In genomic region chr4:184472540-184473264, GRCh38 we compare ENCODE assay signal across 1 cellular context.
A peak's percentile ranks its signal among the peaks of the same experiment; 100 is the strongest.
TF ChIP-seq lines count a peak whose summit lies in the region.

No MANE protein-coding gene starts in this region.

TF ChIP-seq in HepG2, 621 proteins besides CTCF, POLR2A, EP300 and RAD21 (continued from another document and continues in another):
- TF ChIP-seq, protein P1, sequence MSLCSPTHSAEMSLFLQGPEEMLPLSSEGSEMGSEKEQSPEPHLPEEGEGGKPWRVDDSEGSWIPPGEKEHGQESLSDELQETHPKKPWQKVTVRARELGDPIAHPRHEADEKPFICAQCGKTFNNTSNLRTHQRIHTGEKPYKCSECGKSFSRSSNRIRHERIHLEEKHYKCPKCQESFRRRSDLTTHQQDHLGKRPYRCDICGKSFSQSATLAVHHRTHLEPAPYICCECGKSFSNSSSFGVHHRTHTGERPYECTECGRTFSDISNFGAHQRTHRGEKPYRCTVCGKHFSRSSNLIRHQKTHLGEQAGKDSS (CRISPR knock-in tag; IDR thresholded peaks at IDR 0.05; ENCODE audit: borderline replicate concordance, low read depth): no peak; the same call in 1 of the 2 replicates
- TF ChIP-seq SALL2 (CRISPR knock-in tag; IDR thresholded peaks at IDR 0.05) (no peak), ZFYVE20 (CRISPR knock-in tag; IDR thresholded peaks at IDR 0.05; ENCODE audit: borderline replicate concordance, low read depth) (no peak), ELF1 (CRISPR knock-in tag; IDR thresholded peaks at IDR 0.05) (no peak), KLF6 (CRISPR knock-in tag; IDR thresholded peaks at IDR 0.05) (no peak), MEIS2 (CRISPR knock-in tag; IDR thresholded peaks at IDR 0.05) (peak; percentile 43; the same call in 1 of the 2 replicates), ZNF792 (CRISPR knock-in tag; IDR thresholded peaks at IDR 0.05) (no peak), ZNF235 (CRISPR knock-in tag; IDR thresholded peaks at IDR 0.05; ENCODE audit: borderline replicate concordance) (no peak), ZNF709 (CRISPR knock-in tag; IDR thresholded peaks at IDR 0.05) (0 out of 2 replicates have a peak, but pooled peaks have one; percentile 23), MBD4 (IDR thresholded peaks at IDR 0.05; ENCODE audit: borderline replicate concordance, low read length) (no peak), NFKB2 (CRISPR knock-in tag; IDR thresholded peaks at IDR 0.05; ENCODE audit: borderline replicate concordance) (no peak; the same call in 1 of the 2 replicates), CREB1 (IDR thresholded peaks at IDR 0.05) (no peak), CREB1 (CRISPR knock-in tag; IDR thresholded peaks at IDR 0.05) (no peak), FOXA3 (CRISPR knock-in tag; IDR thresholded peaks at IDR 0.05) (0 out of 2 replicates have a peak, but pooled peaks have one; percentile 8), RELA (CRISPR knock-in tag; IDR thresholded peaks at IDR 0.05) (no peak), SOX6 (IDR thresholded peaks at IDR 0.05) (no peak), SOX6 (CRISPR knock-in tag; IDR thresholded peaks at IDR 0.05) (peak; percentile 72), JARID2 (CRISPR knock-in tag; IDR thresholded peaks at IDR 0.05; ENCODE audit: insufficient replicate concordance) (no peak), ZNF484 (CRISPR knock-in tag; IDR thresholded peaks at IDR 0.05; ENCODE audit: borderline replicate concordance, low read depth) (no peak), KMT2B (CRISPR knock-in tag; IDR thresholded peaks at IDR 0.05) (peak; percentile 56; the same call in 1 of the 2 replicates), ZNF687 (CRISPR knock-in tag; IDR thresholded peaks at IDR 0.05) (peak; percentile 89), ZNF567 (CRISPR knock-in tag; IDR thresholded peaks at IDR 0.05; ENCODE audit: borderline replicate concordance) (no peak), ZNF337 (CRISPR knock-in tag; IDR thresholded peaks at IDR 0.05; ENCODE audit: borderline replicate concordance, low read depth) (no peak), SRF (IDR thresholded peaks at IDR 0.05; ENCODE audit: low read depth, low read length) (no peak), ZNF343 (CRISPR knock-in tag; IDR thresholded peaks at IDR 0.05) (no peak), ZNF317 (CRISPR knock-in tag; IDR thresholded peaks at IDR 0.05) (no peak), PRDM10 (CRISPR knock-in tag; IDR thresholded peaks at IDR 0.05; ENCODE audit: low read depth) (0 out of 2 replicates have a peak, but pooled peaks have one; percentile 36), ZNF7 (CRISPR knock-in tag; IDR thresholded peaks at IDR 0.05) (no peak), NR2F1 (CRISPR knock-in tag; IDR thresholded peaks at IDR 0.05) (peak; percentile 19 to 57; a peak in 2 of 4 replicates), TBX2 (CRISPR knock-in tag; IDR thresholded peaks at IDR 0.05; ENCODE audit: borderline replicate concordance) (peak; percentile 72; the same call in 1 of the 2 replicates), ZMYM4 (CRISPR knock-in tag; IDR thresholded peaks at IDR 0.05) (0 out of 2 replicates have a peak, but pooled peaks have one; percentile 55), ELF4 (CRISPR knock-in tag; IDR thresholded peaks at IDR 0.05; ENCODE audit: borderline replicate concordance) (no peak), ETV6 (CRISPR knock-in tag; conservative IDR thresholded peaks at IDR 0.05) (no peak), ZNF772 (CRISPR knock-in tag; IDR thresholded peaks at IDR 0.05) (no peak)
- TF ChIP-seq, protein P2, sequence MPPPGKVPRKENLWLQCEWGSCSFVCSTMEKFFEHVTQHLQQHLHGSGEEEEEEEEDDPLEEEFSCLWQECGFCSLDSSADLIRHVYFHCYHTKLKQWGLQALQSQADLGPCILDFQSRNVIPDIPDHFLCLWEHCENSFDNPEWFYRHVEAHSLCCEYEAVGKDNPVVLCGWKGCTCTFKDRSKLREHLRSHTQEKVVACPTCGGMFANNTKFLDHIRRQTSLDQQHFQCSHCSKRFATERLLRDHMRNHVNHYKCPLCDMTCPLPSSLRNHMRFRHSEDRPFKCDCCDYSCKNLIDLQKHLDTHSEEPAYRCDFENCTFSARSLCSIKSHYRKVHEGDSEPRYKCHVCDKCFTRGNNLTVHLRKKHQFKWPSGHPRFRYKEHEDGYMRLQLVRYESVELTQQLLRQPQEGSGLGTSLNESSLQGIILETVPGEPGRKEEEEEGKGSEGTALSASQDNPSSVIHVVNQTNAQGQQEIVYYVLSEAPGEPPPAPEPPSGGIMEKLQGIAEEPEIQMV (CRISPR knock-in tag; IDR thresholded peaks at IDR 0.05; ENCODE audit: low read depth): peak; percentile 53; the same call in 1 of the 2 replicates
- TF ChIP-seq, protein P3, sequence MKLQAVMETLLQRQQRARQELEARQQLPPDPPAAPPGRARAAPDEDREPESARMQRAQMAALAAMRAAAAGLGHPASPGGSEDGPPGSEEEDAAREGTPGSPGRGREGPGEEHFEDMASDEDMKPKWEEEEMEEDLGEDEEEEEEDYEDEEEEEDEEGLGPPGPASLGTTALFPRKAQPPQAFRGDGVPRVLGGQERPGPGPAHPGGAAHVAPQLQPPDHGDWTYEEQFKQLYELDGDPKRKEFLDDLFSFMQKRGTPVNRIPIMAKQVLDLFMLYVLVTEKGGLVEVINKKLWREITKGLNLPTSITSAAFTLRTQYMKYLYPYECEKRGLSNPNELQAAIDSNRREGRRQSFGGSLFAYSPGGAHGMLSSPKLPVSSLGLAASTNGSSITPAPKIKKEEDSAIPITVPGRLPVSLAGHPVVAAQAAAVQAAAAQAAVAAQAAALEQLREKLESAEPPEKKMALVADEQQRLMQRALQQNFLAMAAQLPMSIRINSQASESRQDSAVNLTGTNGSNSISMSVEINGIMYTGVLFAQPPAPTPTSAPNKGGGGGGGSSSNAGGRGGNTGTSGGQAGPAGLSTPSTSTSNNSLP (IDR thresholded peaks at IDR 0.05; ENCODE audit: low read depth, low read length): no peak
- TF ChIP-seq, protein P4, sequence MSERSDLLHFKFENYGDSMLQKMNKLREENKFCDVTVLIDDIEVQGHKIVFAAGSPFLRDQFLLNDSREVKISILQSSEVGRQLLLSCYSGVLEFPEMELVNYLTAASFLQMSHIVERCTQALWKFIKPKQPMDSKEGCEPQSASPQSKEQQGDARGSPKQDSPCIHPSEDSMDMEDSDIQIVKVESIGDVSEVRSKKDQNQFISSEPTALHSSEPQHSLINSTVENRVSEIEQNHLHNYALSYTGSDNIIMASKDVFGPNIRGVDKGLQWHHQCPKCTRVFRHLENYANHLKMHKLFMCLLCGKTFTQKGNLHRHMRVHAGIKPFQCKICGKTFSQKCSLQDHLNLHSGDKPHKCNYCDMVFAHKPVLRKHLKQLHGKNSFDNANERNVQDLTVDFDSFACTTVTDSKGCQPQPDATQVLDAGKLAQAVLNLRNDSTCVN (CRISPR knock-in tag; IDR thresholded peaks at IDR 0.05; ENCODE audit: borderline replicate concordance): peak; percentile 46; the same call in 1 of the 2 replicates
- TF ChIP-seq, protein P5, sequence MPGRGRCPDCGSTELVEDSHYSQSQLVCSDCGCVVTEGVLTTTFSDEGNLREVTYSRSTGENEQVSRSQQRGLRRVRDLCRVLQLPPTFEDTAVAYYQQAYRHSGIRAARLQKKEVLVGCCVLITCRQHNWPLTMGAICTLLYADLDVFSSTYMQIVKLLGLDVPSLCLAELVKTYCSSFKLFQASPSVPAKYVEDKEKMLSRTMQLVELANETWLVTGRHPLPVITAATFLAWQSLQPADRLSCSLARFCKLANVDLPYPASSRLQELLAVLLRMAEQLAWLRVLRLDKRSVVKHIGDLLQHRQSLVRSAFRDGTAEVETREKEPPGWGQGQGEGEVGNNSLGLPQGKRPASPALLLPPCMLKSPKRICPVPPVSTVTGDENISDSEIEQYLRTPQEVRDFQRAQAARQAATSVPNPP (CRISPR knock-in tag; IDR thresholded peaks at IDR 0.05): no peak
- TF ChIP-seq, protein P6, sequence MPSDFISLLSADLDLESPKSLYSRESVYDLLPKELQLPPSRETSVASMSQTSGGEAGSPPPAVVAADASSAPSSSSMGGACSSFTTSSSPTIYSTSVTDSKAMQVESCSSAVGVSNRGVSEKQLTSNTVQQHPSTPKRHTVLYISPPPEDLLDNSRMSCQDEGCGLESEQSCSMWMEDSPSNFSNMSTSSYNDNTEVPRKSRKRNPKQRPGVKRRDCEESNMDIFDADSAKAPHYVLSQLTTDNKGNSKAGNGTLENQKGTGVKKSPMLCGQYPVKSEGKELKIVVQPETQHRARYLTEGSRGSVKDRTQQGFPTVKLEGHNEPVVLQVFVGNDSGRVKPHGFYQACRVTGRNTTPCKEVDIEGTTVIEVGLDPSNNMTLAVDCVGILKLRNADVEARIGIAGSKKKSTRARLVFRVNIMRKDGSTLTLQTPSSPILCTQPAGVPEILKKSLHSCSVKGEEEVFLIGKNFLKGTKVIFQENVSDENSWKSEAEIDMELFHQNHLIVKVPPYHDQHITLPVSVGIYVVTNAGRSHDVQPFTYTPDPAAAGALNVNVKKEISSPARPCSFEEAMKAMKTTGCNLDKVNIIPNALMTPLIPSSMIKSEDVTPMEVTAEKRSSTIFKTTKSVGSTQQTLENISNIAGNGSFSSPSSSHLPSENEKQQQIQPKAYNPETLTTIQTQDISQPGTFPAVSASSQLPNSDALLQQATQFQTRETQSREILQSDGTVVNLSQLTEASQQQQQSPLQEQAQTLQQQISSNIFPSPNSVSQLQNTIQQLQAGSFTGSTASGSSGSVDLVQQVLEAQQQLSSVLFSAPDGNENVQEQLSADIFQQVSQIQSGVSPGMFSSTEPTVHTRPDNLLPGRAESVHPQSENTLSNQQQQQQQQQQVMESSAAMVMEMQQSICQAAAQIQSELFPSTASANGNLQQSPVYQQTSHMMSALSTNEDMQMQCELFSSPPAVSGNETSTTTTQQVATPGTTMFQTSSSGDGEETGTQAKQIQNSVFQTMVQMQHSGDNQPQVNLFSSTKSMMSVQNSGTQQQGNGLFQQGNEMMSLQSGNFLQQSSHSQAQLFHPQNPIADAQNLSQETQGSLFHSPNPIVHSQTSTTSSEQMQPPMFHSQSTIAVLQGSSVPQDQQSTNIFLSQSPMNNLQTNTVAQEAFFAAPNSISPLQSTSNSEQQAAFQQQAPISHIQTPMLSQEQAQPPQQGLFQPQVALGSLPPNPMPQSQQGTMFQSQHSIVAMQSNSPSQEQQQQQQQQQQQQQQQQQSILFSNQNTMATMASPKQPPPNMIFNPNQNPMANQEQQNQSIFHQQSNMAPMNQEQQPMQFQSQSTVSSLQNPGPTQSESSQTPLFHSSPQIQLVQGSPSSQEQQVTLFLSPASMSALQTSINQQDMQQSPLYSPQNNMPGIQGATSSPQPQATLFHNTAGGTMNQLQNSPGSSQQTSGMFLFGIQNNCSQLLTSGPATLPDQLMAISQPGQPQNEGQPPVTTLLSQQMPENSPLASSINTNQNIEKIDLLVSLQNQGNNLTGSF (CRISPR knock-in tag; IDR thresholded peaks at IDR 0.05): no peak
- TF ChIP-seq, protein P7, sequence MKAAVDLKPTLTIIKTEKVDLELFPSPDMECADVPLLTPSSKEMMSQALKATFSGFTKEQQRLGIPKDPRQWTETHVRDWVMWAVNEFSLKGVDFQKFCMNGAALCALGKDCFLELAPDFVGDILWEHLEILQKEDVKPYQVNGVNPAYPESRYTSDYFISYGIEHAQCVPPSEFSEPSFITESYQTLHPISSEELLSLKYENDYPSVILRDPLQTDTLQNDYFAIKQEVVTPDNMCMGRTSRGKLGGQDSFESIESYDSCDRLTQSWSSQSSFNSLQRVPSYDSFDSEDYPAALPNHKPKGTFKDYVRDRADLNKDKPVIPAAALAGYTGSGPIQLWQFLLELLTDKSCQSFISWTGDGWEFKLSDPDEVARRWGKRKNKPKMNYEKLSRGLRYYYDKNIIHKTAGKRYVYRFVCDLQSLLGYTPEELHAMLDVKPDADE (CRISPR knock-in tag; IDR thresholded peaks at IDR 0.05): no peak
